ENCODE assay signal across 9 cellular contexts in genomic region chr9:131404581-131404980, GRCh38. TPM values are rescaled to one million over a fixed set of nuclear protein-coding genes. Genes with fewer than 3 reads are reported as not detected.
DNase-seq lines count a peak whose midpoint lies in the region; ATAC-seq and TF ChIP-seq lines count a peak whose summit lies in the region.
"Had no signal": no experiment of that assay in that cellular context is flagged by ENCODE, and none has a peak within 500 bp of the region (broad histone marks: within the 10 kb centered on the region; RNA-seq: fewer than 3 reads in every experiment).

No MANE protein-coding gene starts in this region.

- no peak overlapping the region for H3K14ac ChIP-seq in IMR-90 (replicated peaks; ENCODE audit: low read depth, low read length)

- H3K79me2 ChIP-seq in ACC112 (ENCODE audit: control insufficient read depth, insufficient read depth, low read length, unreplicated experiment), result peaks cover 96% of the 10 kb centered on the region

- no peak overlapping the region for H2AK5ac ChIP-seq in IMR-90 (ENCODE audit: low read depth, low read length)

- H3K27me3 ChIP-seq in ACC112 (ENCODE audit: insufficient read depth, low read length), result no peaks in the 10 kb centered on the region
- no peaks in the 10 kb centered on the region for H3K27me3 ChIP-seq in IMR-90 (ENCODE audit: control insufficient read depth, insufficient read depth, low read length)

- no peak overlapping the region for H2AFZ ChIP-seq in ACC112 (ENCODE audit: low read length, unreplicated experiment)
- H2AFZ ChIP-seq in IMR-90 (replicated peaks; ENCODE audit: low read length, poor library complexity), result no peak overlapping the region

- WGBS in IMR-90 (ENCODE audit: extremely low coverage in 2 of 2, insufficient read length in 1 of 2), 2 experiments, result no CpG with 5 or more reads among the region's 5 CpGs

- H3K9me3 ChIP-seq in IMR-90 (ENCODE audit: control insufficient read depth, insufficient read depth, low read length), result no peaks in the 10 kb centered on the region

- no peaks in the 10 kb centered on the region for H3K27me3 Mint-ChIP-seq in naive thymus-derived CD8-positive, alpha-beta T cell

- H2BK120ac ChIP-seq in IMR-90 (ENCODE audit: low read depth, low read length), result no peak overlapping the region

- no peak overlapping the region for H3K4ac ChIP-seq in IMR-90 (ENCODE audit: low read depth, low read length)

- TF ChIP-seq RAD21 in IMR-90 (IDR thresholded peaks at IDR 0.05; ENCODE audit: low read length), result no peak

- peaks cover 47% of the 10 kb centered on the region for H3K9me1 ChIP-seq in IMR-90 (ENCODE audit: insufficient read depth, low read length)

- no peaks in the 10 kb centered on the region for H3K36me3 ChIP-seq in ACC112 (ENCODE audit: insufficient read depth, low read length)
- no peaks in the 10 kb centered on the region for H3K36me3 ChIP-seq in IMR-90 (ENCODE audit: control insufficient read depth, insufficient read depth, low read length)

- no peaks in the 10 kb centered on the region for H3K9me3 Mint-ChIP-seq in naive thymus-derived CD8-positive, alpha-beta T cell

- H2BK20ac ChIP-seq in IMR-90 (ENCODE audit: low read depth, low read length), result no peak overlapping the region

- H3K27ac Mint-ChIP-seq in naive thymus-derived CD8-positive, alpha-beta T cell, result peak overlapping the region; percentile 84 to 94 (median 91)

- CTCF ChIA-PET in IMR-90 (lab: Yijun Ruan, JAX), result interaction anchor here (0.7 to 1.5 kb wide), 2 partner anchors 25 to 28 kb away, joined by 4 to 5 read pairs; no protein-coding TSS in a partner anchor

- H2AK9ac ChIP-seq in IMR-90 (replicated peaks; ENCODE audit: low read depth, low read length, poor library complexity), result no peak overlapping the region

- no peak overlapping the region for H4K5ac ChIP-seq in IMR-90 (ENCODE audit: low read depth, low read length)

- peaks cover 100% of the 10 kb centered on the region for H4K20me1 ChIP-seq in IMR-90 (ENCODE audit: insufficient read depth, low read length)

- H3K4me1 Mint-ChIP-seq in naive thymus-derived CD8-positive, alpha-beta T cell, result peaks cover 58 to 93% (median 89%) of the 10 kb centered on the region in 4 donors

- peak overlapping the region; percentile 35 for H3K4me3 ChIP-seq in ACC112 (ENCODE audit: low read depth, low read length)
- H3K4me3 ChIP-seq in IMR-90 (ENCODE audit: insufficient read depth, low read depth, low read length), result no peak overlapping the region

- H3K4me1 ChIP-seq in ACC112 (ENCODE audit: control insufficient read depth, insufficient read depth, low read length, unreplicated experiment), result peaks cover 75% of the 10 kb centered on the region
- peaks cover 46% of the 10 kb centered on the region for H3K4me1 ChIP-seq in IMR-90 (ENCODE audit: control insufficient read depth, insufficient read depth, low read length)

- no peak for TF ChIP-seq POLR2A in IMR-90 (IDR thresholded peaks at IDR 0.05; ENCODE audit: low read depth, low read length)

- no peak for TF ChIP-seq CTCF in IMR-90 (conservative IDR thresholded peaks at IDR 0.05; ENCODE audit: low read depth, low read length)

- no peak overlapping the region for H3K9ac ChIP-seq in IMR-90 (ENCODE audit: low read depth, low read length)

- peak; percentile 46 for DNase-seq in IMR-90
- no peak for DNase-seq in naive thymus-derived CD8-positive, alpha-beta T cell
- DNase-seq in NCI-H2107 treated with DMSO at 0.1 percent for 48 hours (lab: John Stamatoyannopoulos, UW; ENCODE audit: unreplicated experiment), result no peak
- DNase-seq in D341Med (ENCODE audit: low spot score), result no peak
- DNase-seq: NCI-H1092 treated with DMSO at 0.1 percent for 48 hours had no signal

- no peak overlapping the region for H3K4me2 ChIP-seq in IMR-90 (ENCODE audit: low read depth, low read length)

- H3K79me1 ChIP-seq in IMR-90 (ENCODE audit: low read depth in 1 of 2, low read length in 2 of 2), result peaks cover 0 to 68% of the 10 kb centered on the region in 2 experiments; a peak in 2 of 4 replicates

- peaks cover 0 to 13% (median 0%) of the 10 kb centered on the region in 3 donors for H3K36me3 Mint-ChIP-seq in naive thymus-derived CD8-positive, alpha-beta T cell

- no peak overlapping the region for H3K56ac ChIP-seq in IMR-90 (ENCODE audit: extremely low read depth, insufficient read depth, low read length)

- intact Hi-C loops in IMR-90 (cut with micrococcal nuclease), result no loop called here

- H4K8ac ChIP-seq in IMR-90 (ENCODE audit: low read depth in 2 of 2, low read length in 2 of 2), result no peak overlapping the region

- no peak overlapping the region for H4K91ac ChIP-seq in IMR-90 (ENCODE audit: insufficient read depth, low read depth, low read length)

- no peak overlapping the region for H3K23ac ChIP-seq in IMR-90 (ENCODE audit: low read depth, low read length)

- H2BK5ac ChIP-seq in IMR-90 (ENCODE audit: low read depth, low read length, poor library complexity, severe bottlenecking), result no peak overlapping the region

- H3K27ac ChIP-seq in ACC112 (ENCODE audit: low read depth, low read length) (no peak overlapping the region), IMR-90 (ENCODE audit: insufficient read depth, low read length) (no peak overlapping the region), cingulate gyrus (ENCODE audit: low read depth, low read length) (peak overlapping the region; percentile 70)

- POLR2A ChIA-PET in IMR-90 (lab: Charles Lee; ENCODE audit: unreplicated experiment), result no interaction called here
- POLR2A ChIA-PET in naive thymus-derived CD8-positive, alpha-beta T cell (lab: Charles Lee), result interaction anchor here (0.5 to 5.5 kb wide), 9 partner anchors 8 to 165 kb away, joined by 3 to 73 read pairs (median 9); partner anchors contain the start of gene PRRC2B

- dilution Hi-C loops in IMR-90 (cut with HindIII; ENCODE audit: low sequenced_read_pairs, unreplicated experiment), result no loop called here

- no peak overlapping the region for H2BK15ac ChIP-seq in IMR-90 (ENCODE audit: low read depth, low read length)

- BruUV-seq in IMR-90 (replicated peaks; lab: Mats Ljungman, UMichigan), result no TSS peak

- no peak for ATAC-seq in IMR-90 (ENCODE audit: low read depth)
- no peak for ATAC-seq in naive thymus-derived CD8-positive, alpha-beta T cell
- ATAC-seq in HG02885 (IDR thresholded peaks at IDR 0.05; ENCODE audit: poor library complexity, unreplicated experiment), result no peak
- ATAC-seq in GM21360 (IDR thresholded peaks at IDR 0.05; ENCODE audit: unreplicated experiment), result no peak

- no peak overlapping the region for H3K18ac ChIP-seq in IMR-90 (ENCODE audit: low read depth, low read length)

- in situ Hi-C loops in IMR-90 (cut with MboI; ENCODE audit: low sequenced_read_pairs), result no loop called here

- H3K4me3 Mint-ChIP-seq in naive thymus-derived CD8-positive, alpha-beta T cell, result peak overlapping the region; percentile 69 to 91 (median 84)

TF ChIP-seq in IMR-90, 13 proteins besides CTCF, POLR2A, EP300 and RAD21:
- TF ChIP-seq NFE2L2 (IDR thresholded peaks at IDR 0.05; ENCODE audit: low read depth, low read length) (no peak), BHLHE40 (IDR thresholded peaks at IDR 0.05; ENCODE audit: low read depth, low read length) (peak; percentile 73), MXI1 (IDR thresholded peaks at IDR 0.05; ENCODE audit: borderline replicate concordance, low read depth, low read length) (peak; percentile 87; the same call in 1 of the 2 replicates)

RNA-seq across cellular contexts. Expression of gene PRRC2B, which starts 10.7 kb away (rescaled TPM):
- total RNA-seq in IMR-90 (2012; rRNA removed), result 19.4 and 22.2 TPM in 2 replicates
- polyA plus RNA-seq in IMR-90 (2012; rRNA removed), result 39.1 and 46.5 TPM in 2 replicates
- 26.8 and 31.7 TPM in 2 replicates for polyA plus RNA-seq in IMR-90 (2012; cell fraction: cytosol; rRNA removed)
- 111 and 118 TPM in 2 replicates for polyA plus RNA-seq in IMR-90 (2012; cell fraction: nucleus; rRNA removed; ENCODE audit: low replicate concordance)
- total RNA-seq in naive thymus-derived CD8-positive, alpha-beta T cell, result 100 to 1,000 TPM; 383 to 386 TPM
- 10 to 100 TPM; 13.4 to 56.3 (median 27.9) TPM for polyA plus RNA-seq in naive thymus-derived CD8-positive, alpha-beta T cell

Comparison
In these comparisons a context has a peak if more than half of its experiments do, and no peak if none do; other contexts are left out.
1. RNA of gene PRRC2B, which starts 10.7 kb away (total RNA-seq): 383 to 386 TPM in naive thymus-derived CD8-positive, alpha-beta T cell; 19.4 to 22.2 TPM in IMR-90; every median in the first group is over 10 times any median in the second.